In the genomic region with DNA sequence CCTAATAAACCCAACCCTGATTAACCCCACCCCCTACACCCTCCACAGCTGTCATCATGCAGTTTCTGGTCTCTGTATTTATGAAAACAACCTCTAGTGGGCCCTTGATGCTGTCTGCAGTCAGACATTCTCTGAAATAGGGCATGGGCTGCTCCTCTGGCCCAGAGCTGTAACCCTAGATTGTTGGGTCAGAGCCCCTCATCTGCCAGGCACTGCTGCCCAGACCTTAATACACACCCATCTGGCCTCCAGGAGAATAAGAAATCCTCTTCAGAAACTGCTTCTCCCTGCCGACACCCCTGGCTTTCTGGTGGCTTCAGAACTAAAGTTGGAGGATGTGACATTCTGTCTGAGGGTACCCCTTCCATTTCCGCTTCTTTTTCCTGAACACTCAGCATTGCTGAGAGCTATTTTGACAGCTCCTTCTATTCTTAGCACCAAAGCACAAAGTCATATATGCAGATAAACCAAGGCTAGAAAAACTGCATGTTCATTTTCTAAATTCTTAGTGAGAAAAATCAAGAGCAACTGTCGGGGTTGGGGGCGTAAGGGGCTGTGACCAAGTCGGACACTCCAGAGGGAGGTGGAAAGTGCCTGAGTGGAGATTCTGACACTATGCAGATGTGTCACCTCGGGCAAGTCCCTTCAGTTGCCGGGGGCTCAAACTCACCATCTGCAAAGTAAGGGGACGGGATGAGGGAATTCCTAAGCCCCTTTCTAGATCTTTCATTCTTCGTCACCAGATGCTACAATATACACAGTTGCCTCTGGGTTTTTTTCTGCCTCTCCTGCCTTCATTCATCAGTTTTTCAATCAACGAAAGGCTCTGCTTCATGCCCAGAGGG, we compare ENCODE assay signal across 8 cellular contexts. TPM values are rescaled to one million over a fixed set of nuclear protein-coding genes. Genes with fewer than 3 reads are reported as not detected.
DNase-seq lines count a peak whose midpoint lies in the region; ATAC-seq and TF ChIP-seq lines count a peak whose summit lies in the region.

No MANE protein-coding gene starts in this region.

- peak; percentile 60 for ATAC-seq in effector memory CD8-positive, alpha-beta T cell (replicated peaks)

- peaks cover 31 to 47% of the 10 kb centered on the region in 2 donors for H3K4me1 Mint-ChIP-seq in effector memory CD8-positive, alpha-beta T cell (ENCODE audit: low read depth in 2 of 2)

- no peaks in the 10 kb centered on the region for H4K20me1 ChIP-seq in PC-9 (ENCODE audit: insufficient read depth)

- H3K4me1 ChIP-seq in PC-9 (replicated peaks; ENCODE audit: insufficient read depth) = peaks cover 26% of the 10 kb centered on the region

- H3K9me3 ChIP-seq in PC-9 (ENCODE audit: insufficient read depth, low read depth) = no peaks in the 10 kb centered on the region

- H3K9me2 ChIP-seq in PC-9 (ENCODE audit: insufficient read depth) = no peaks in the 10 kb centered on the region

- intact Hi-C loops in PC-9 (cut with micrococcal nuclease; ENCODE audit: unreplicated experiment) = no loop called here

- no peaks in the 10 kb centered on the region for H3K79me2 ChIP-seq in PC-9 (ENCODE audit: low read depth)

- POLR2A ChIA-PET in PC-9 (lab: Charles Lee; ENCODE audit: unreplicated experiment) = no interaction called here

- no peak overlapping the region for H2AFZ ChIP-seq in PC-9

- H3K27me3 Mint-ChIP-seq in effector memory CD8-positive, alpha-beta T cell = no peaks in the 10 kb centered on the region

- peak overlapping the region; percentile 89 to 94 for H3K27ac Mint-ChIP-seq in effector memory CD8-positive, alpha-beta T cell

- no peaks in the 10 kb centered on the region for H3K36me3 ChIP-seq in PC-9 (ENCODE audit: low read depth)

- H3K27me3 ChIP-seq in PC-9 (ENCODE audit: insufficient read depth, low read depth) = no peaks in the 10 kb centered on the region

- peaks cover 49% of the 10 kb centered on the region for H3K36me3 Mint-ChIP-seq in effector memory CD8-positive, alpha-beta T cell (ENCODE audit: insufficient read depth)

- BruUV-seq in PC-9 (replicated peaks; lab: Mats Ljungman, UMichigan) = no TSS peak

- peak overlapping the region; percentile 65 to 69 for H3K4me3 Mint-ChIP-seq in effector memory CD8-positive, alpha-beta T cell

- H3K4me2 ChIP-seq in PC-9 = no peak overlapping the region

- no peak overlapping the region for H3K4me3 ChIP-seq in PC-9

- DNase-seq in activated CD4-positive, alpha-beta T cell treated with anti-CD3 and anti-CD28 coated beads for 24 hours (ENCODE audit: low read depth in 2 of 2) = peak; percentile 49 to 58
- DNase-seq in activated CD4-positive, alpha-beta T cell treated with anti-CD3 and anti-CD28 coated beads, Interleukin-2, amount 50 U/mL, for 1 hour = no peak
- DNase-seq in NCI-H524 treated with DMSO at 0.1 percent for 48 hours (lab: John Stamatoyannopoulos, UW) (peak; percentile 67), PC-9 (no peak), NCI-H1092 (lab: John Stamatoyannopoulos, UW) (no peak), amygdala (lab: John Stamatoyannopoulos, UW) (no peak)
- no peak for DNase-seq in effector memory CD8-positive, alpha-beta T cell
- peak; percentile 79 for DNase-seq in stimulated activated naive CD4-positive, alpha-beta T cell treated with Interleukin-2 at 50 U/mL for 16 hours (lab: John Stamatoyannopoulos, UW)

- peaks cover 19% of the 10 kb centered on the region for H3F3A ChIP-seq in PC-9 (ENCODE audit: insufficient read depth, low read depth)

- CTCF ChIA-PET in PC-9 (lab: Charles Lee) = no interaction called here

- no peak for TF ChIP-seq CTCF in PC-9 (conservative IDR thresholded peaks at IDR 0.05)

- peaks cover 2 to 7% of the 10 kb centered on the region in 2 donors for H3K9me3 Mint-ChIP-seq in effector memory CD8-positive, alpha-beta T cell

- H3K27ac ChIP-seq in PC-9 = no peak overlapping the region

RNA-seq across cellular contexts. Expression of a gene that starts 28.7 kb away (rescaled TPM):
- 110 and 111 TPM in 2 replicates for total RNA-seq in PC-9 (2021)

RNA-seq across cellular contexts. Expression of a gene that starts 55.5 kb away (rescaled TPM):
- total RNA-seq in PC-9 (2021) = 15.9 and 19.1 TPM in 2 replicates

RNA-seq across cellular contexts. Expression of a gene that starts 56.6 kb away (rescaled TPM):
- 26.3 and 27.7 TPM in 2 replicates for total RNA-seq in PC-9 (2021)

Comparison
In these comparisons a context has a peak if more than half of its experiments do, and no peak if none do; other contexts are left out.
1. DNase-seq: peak in activated CD4-positive, alpha-beta T cell treated with anti-CD3 and anti-CD28 coated beads for 24 hours (2 of 2), NCI-H524 treated with DMSO at 0.1 percent for 48 hours (single experiment) and stimulated activated naive CD4-positive, alpha-beta T cell treated with Interleukin-2 at 50 U/mL for 16 hours (single experiment); none in activated CD4-positive, alpha-beta T cell treated with anti-CD3 and anti-CD28 coated beads, Interleukin-2, amount 50 U/mL, for 1 hour (single experiment), effector memory CD8-positive, alpha-beta T cell (0 of 3), PC-9 (0 of 2), NCI-H1092 (single experiment) and amygdala (0 of 56).